In the genomic region with DNA sequence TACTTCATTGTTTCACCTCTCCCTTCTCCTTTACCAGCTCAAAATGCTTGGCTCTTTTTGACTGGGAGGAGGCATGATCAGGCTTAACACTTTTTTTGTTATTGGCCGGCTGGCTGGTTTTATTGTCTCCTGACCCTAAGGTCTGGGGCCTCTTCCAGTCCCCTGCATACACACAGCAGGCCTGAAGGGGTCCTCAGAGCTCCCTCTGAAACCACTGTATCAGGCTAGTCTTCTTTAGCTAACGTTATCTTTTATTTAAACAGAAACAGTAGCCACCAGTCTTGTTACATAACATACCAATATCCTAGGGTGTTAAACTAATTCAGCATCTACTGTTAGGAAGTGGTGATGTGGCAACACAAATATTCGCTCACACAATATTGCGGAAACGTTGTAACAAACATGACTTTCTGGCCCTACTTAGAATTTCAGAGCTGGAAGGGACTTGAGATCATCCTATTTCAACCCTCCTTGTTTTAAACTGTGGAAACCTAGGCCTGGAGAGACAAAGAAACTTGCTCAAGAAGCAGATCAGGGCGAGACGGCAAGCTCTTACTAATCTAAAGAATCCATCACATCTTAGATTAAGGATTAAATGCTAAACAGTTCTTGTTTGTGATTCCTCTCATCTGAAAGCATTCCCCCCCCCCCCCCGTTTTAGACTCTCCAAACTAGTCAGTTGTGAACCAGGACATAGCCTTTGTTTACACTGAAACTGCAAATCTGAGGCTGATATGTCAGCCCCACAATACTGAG, we compare ENCODE assay signal across 8 cellular contexts. TPM values are rescaled to one million over a fixed set of nuclear protein-coding genes. Genes with fewer than 3 reads are reported as not detected.
DNase-seq lines count a peak whose midpoint lies in the region; ATAC-seq and TF ChIP-seq lines count a peak whose summit lies in the region.

No MANE protein-coding gene starts in this region.

- intact Hi-C loops in Caco-2 (cut with micrococcal nuclease; ENCODE audit: unreplicated experiment) = loop anchor here (1.0 kb wide), 4 partner anchors 18 to 111 kb away; no protein-coding TSS in a partner anchor

- H3K9me3 Mint-ChIP-seq in Caco-2 (ENCODE audit: unreplicated experiment) = no peaks in the 10 kb centered on the region

- H3K9me3 ChIP-seq in Caco-2 (no peaks in the 10 kb centered on the region), HEK293 (ENCODE audit: control insufficient read depth, insufficient read depth, low read depth, low read length) (no peaks in the 10 kb centered on the region), duodenal mucosa (ENCODE audit: control insufficient read depth in 1 of 2, low read length in 2 of 2) (no peaks in the 10 kb centered on the region)

- ATAC-seq in left lobe of liver = peak; percentile 56

- CTCF ChIA-PET in Caco-2 (lab: Charles Lee) (interaction anchor here (0.6 to 2.9 kb wide), 23 partner anchors 10 to 229 kb away, joined by 3 to 26 read pairs (median 4); a partner anchor contains a TSS), HEK293 (lab: Yijun Ruan, JAX) (interaction anchor here (0.6 to 8.6 kb wide), 50 partner anchors 8 to 749 kb away, joined by 3 to 151 read pairs (median 4); no protein-coding TSS in a partner anchor)

- BruUV-seq in Caco-2 (replicated peaks; lab: Mats Ljungman, UMichigan) = no TSS peak

- H3K4me1 Mint-ChIP-seq in Caco-2 (ENCODE audit: low read depth, unreplicated experiment) = peaks cover 26% of the 10 kb centered on the region

- peak overlapping the region; percentile 90 for H3K4me3 ChIP-seq in Caco-2 (ENCODE audit: low read depth, low read length)
- H3K4me3 ChIP-seq in HEK293 (ENCODE audit: low read depth, low read length) = no peak overlapping the region
- peak overlapping the region in 1 of 2 donors; percentile 85 for H3K4me3 ChIP-seq in duodenal mucosa (ENCODE audit: low read depth in 1 of 2, low read length in 2 of 2)

- H3K27me3 Mint-ChIP-seq in Caco-2 (ENCODE audit: insufficient read depth, unreplicated experiment) = peaks cover 4% of the 10 kb centered on the region

- no peaks in the 10 kb centered on the region for H3K36me3 ChIP-seq in Caco-2 (ENCODE audit: control insufficient read depth, insufficient read depth, low read length)
- H3K36me3 ChIP-seq in HEK293 (ENCODE audit: control insufficient read depth in 2 of 2, insufficient read depth in 1 of 2, low read length in 2 of 2) = no peaks in the 10 kb centered on the region
- no peaks in the 10 kb centered on the region for H3K36me3 ChIP-seq in duodenal mucosa (ENCODE audit: control insufficient read depth in 1 of 2, insufficient read depth in 2 of 2, low read length in 2 of 2)

- H3K4me3 Mint-ChIP-seq in Caco-2 (ENCODE audit: unreplicated experiment) = peak overlapping the region; percentile 73

- H3K9ac ChIP-seq in duodenal mucosa (ENCODE audit: low read depth in 1 of 2, low read length in 2 of 2) = peak overlapping the region in 1 of 2 donors; percentile 12

- POLR2A ChIA-PET in Caco-2 (lab: Charles Lee) (interaction anchor here (0.6 kb wide), 1 partner anchor 19 kb away, joined by 3 read pairs; no protein-coding TSS in a partner anchor), HEK293 (lab: Yijun Ruan, JAX) (interaction anchor here (0.5 to 0.8 kb wide), 6 partner anchors 11 to 289 kb away, joined by 3 to 17 read pairs (median 5); a partner anchor contains a TSS)

- DNase-seq in Caco-2 = peak; percentile 80 to 82
- peak; percentile 37 to 60 for DNase-seq in NCI-H446 (lab: John Stamatoyannopoulos, UW)
- peak; percentile 53 for DNase-seq in activated CD4-positive, alpha-beta T cell treated with anti-CD3 and anti-CD28 coated beads for 48 hours
- DNase-seq in left lobe of liver (ENCODE audit: low spot score) = peak; percentile 73
- peak; percentile 49 for DNase-seq in stimulated activated CD4-positive, alpha-beta T cell treated with anti-CD3 and anti-CD28 coated beads, Interleukin-4, amount 100 ng/mL, for 24 hours
- no peak for DNase-seq in NCI-H128 (lab: John Stamatoyannopoulos, UW; ENCODE audit: unreplicated experiment)

- H3K27ac Mint-ChIP-seq in Caco-2 (ENCODE audit: unreplicated experiment) = peak overlapping the region; percentile 29

- H3K27ac ChIP-seq in HEK293 (ENCODE audit: extremely low read depth, low read depth, low read length) (peak overlapping the region; percentile 8; the same call in 1 of the 2 replicates), duodenal mucosa (ENCODE audit: low read depth, low read length) (peak overlapping the region; percentile 49)

- no peaks in the 10 kb centered on the region for H3K36me3 Mint-ChIP-seq in Caco-2 (ENCODE audit: insufficient read depth, unreplicated experiment)

- no peaks in the 10 kb centered on the region for H3K27me3 ChIP-seq in Caco-2 (replicated peaks; ENCODE audit: control insufficient read depth, insufficient read depth, low read length)
- no peaks in the 10 kb centered on the region for H3K27me3 ChIP-seq in duodenal mucosa (ENCODE audit: control insufficient read depth in 1 of 2, insufficient read depth in 2 of 2, low read length in 2 of 2)

- TF ChIP-seq CTCF in Caco-2 (IDR thresholded peaks at IDR 0.05; ENCODE audit: insufficient read depth in 1 of 2, low read depth in 1 of 2, low read length in 1 of 2, severe bottlenecking in 1 of 2, unreplicated experiment in 1 of 2) (peak; percentile 89 to 92), HEK293 (tag by site-specific recombination; IDR thresholded peaks at IDR 0.05) (peak; percentile 61; the same call in 1 of the 2 replicates)

- H3K4me1 ChIP-seq in Caco-2 (peaks cover 21% of the 10 kb centered on the region), HEK293 (ENCODE audit: control insufficient read depth, insufficient read depth, low read length) (peaks cover 25% of the 10 kb centered on the region), duodenal mucosa (ENCODE audit: control insufficient read depth in 1 of 2, insufficient read depth in 2 of 2, low read length in 2 of 2) (peaks cover 41 to 48% of the 10 kb centered on the region in 2 donors)

TF ChIP-seq in HEK293, 187 proteins besides CTCF, POLR2A, EP300 and RAD21 (continues in another document):
- no peak for TF ChIP-seq ZNF16 (tag by site-specific recombination; IDR thresholded peaks at IDR 0.05; ENCODE audit: low read depth)
- 0 out of 2 replicates have a peak, but pooled peaks have one; percentile 86 for TF ChIP-seq TRIM28 (IDR thresholded peaks at IDR 0.05; ENCODE audit: borderline replicate concordance, low read length)
- TF ChIP-seq ZNF366 (tag by site-specific recombination; conservative IDR thresholded peaks at IDR 0.05) = no peak
- peak; percentile 50; the same call in 1 of the 2 replicates for TF ChIP-seq ZSCAN30 (tag by site-specific recombination; IDR thresholded peaks at IDR 0.05)
- peak; percentile 42; the same call in 1 of the 2 replicates for TF ChIP-seq ZNF561 (tag by site-specific recombination; IDR thresholded peaks at IDR 0.05; ENCODE audit: borderline replicate concordance)
- no peak for TF ChIP-seq OVOL3 (tag by site-specific recombination; IDR thresholded peaks at IDR 0.05)
- TF ChIP-seq RBAK (tag by site-specific recombination; IDR thresholded peaks at IDR 0.05) = 0 out of 2 replicates have a peak, but pooled peaks have one; percentile 19
- TF ChIP-seq ZEB2 (tag by site-specific recombination; IDR thresholded peaks at IDR 0.05) = peak; percentile 40; the same call in 1 of the 2 replicates
- TF ChIP-seq SP2 (tag by site-specific recombination; IDR thresholded peaks at IDR 0.05) = no peak
- no peak for TF ChIP-seq ZNF658 (tag by site-specific recombination; IDR thresholded peaks at IDR 0.05)
- peak; percentile 60; the same call in 1 of the 2 replicates for TF ChIP-seq ZNF600 (tag by site-specific recombination; IDR thresholded peaks at IDR 0.05)
- TF ChIP-seq ZNF335 (tag by site-specific recombination; conservative IDR thresholded peaks at IDR 0.05) = peak; percentile 62
- peak; percentile 84 for TF ChIP-seq OSR2 (tag by site-specific recombination; IDR thresholded peaks at IDR 0.05)
- TF ChIP-seq ZNF664 (tag by site-specific recombination; IDR thresholded peaks at IDR 0.05) = peak; percentile 96
- TF ChIP-seq ZNF548 (tag by site-specific recombination; IDR thresholded peaks at IDR 0.05) = no peak
- TF ChIP-seq ZNF248 (tag by site-specific recombination; IDR thresholded peaks at IDR 0.05) = no peak
- peak; percentile 70 for TF ChIP-seq ZNF660 (tag by site-specific recombination; IDR thresholded peaks at IDR 0.05)
- TF ChIP-seq ZFP69B (tag by site-specific recombination; IDR thresholded peaks at IDR 0.05) = 0 out of 2 replicates have a peak, but pooled peaks have one; percentile 38
- TF ChIP-seq ZSCAN23 (tag by site-specific recombination; IDR thresholded peaks at IDR 0.05) = no peak
- TF ChIP-seq, protein P1, sequence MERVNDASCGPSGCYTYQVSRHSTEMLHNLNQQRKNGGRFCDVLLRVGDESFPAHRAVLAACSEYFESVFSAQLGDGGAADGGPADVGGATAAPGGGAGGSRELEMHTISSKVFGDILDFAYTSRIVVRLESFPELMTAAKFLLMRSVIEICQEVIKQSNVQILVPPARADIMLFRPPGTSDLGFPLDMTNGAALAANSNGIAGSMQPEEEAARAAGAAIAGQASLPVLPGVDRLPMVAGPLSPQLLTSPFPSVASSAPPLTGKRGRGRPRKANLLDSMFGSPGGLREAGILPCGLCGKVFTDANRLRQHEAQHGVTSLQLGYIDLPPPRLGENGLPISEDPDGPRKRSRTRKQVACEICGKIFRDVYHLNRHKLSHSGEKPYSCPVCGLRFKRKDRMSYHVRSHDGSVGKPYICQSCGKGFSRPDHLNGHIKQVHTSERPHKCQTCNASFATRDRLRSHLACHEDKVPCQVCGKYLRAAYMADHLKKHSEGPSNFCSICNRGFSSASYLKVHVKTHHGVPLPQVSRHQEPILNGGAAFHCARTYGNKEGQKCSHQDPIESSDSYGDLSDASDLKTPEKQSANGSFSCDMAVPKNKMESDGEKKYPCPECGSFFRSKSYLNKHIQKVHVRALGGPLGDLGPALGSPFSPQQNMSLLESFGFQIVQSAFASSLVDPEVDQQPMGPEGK (tag by site-specific recombination; IDR thresholded peaks at IDR 0.05) = peak; percentile 14; the same call in 1 of the 2 replicates
- TF ChIP-seq ZXDB (tag by site-specific recombination; IDR thresholded peaks at IDR 0.05) = peak; percentile 48
- TF ChIP-seq ZNF174 (tag by site-specific recombination; IDR thresholded peaks at IDR 0.05) = no peak
- peak; percentile 74 for TF ChIP-seq ZNF654 (tag by site-specific recombination; IDR thresholded peaks at IDR 0.05; ENCODE audit: low read depth)

RNA-seq across cellular contexts. Expression of a gene that starts 1.7 kb away (rescaled TPM):
- total RNA-seq in Caco-2 (2022) (2.9 and 4.5 TPM in 2 replicates), left lobe of liver (18.9 TPM)
